In the genomic region with DNA sequence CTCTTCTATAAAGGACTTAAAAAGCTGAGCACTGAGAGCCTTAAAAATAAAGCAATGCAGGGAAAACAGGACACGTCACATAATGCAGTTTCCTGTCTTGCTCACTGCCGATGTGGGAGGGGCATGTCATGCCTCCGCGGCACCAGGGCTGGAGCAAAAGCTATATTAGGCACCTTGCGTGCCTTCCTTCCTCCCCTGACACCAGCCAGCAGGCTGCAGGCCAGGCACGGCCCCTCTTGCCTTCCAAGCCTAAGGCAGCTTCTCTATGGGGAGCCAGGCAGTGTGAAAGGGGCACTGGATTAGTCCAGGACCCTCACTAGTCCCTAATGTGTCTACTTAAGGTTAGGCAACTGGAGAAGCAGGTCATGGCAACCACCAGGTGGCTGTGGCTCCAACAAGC, we compare ENCODE assay signal across 8 cellular contexts. TPM values are rescaled to one million over a fixed set of nuclear protein-coding genes. Genes with fewer than 3 reads are reported as not detected.
A peak's percentile ranks its signal among the peaks of the same experiment; 100 is the strongest.
DNase-seq lines count a peak whose midpoint lies in the region; ATAC-seq and TF ChIP-seq lines count a peak whose summit lies in the region.

No MANE protein-coding gene starts in this region.

- peaks cover 4% of the 10 kb centered on the region for H3K4me1 ChIP-seq in CD4-positive, alpha-beta memory T cell (ENCODE audit: insufficient read depth, low read length)
- H3K4me1 ChIP-seq in uterus, result peaks cover 5 to 22% of the 10 kb centered on the region in 2 donors

- H3K9me3 ChIP-seq in CD4-positive, alpha-beta memory T cell (ENCODE audit: control insufficient read depth in 1 of 2, low read length in 2 of 2), result no peaks in the 10 kb centered on the region
- no peaks in the 10 kb centered on the region for H3K9me3 ChIP-seq in uterus

- H3K36me3 Mint-ChIP-seq in CD4-positive, alpha-beta memory T cell, result no peaks in the 10 kb centered on the region
- H3K36me3 Mint-ChIP-seq in naive B cell (no peaks in the 10 kb centered on the region), WTC11 (no peaks in the 10 kb centered on the region)

- no peak overlapping the region for H3K4me3 ChIP-seq in CD4-positive, alpha-beta memory T cell (ENCODE audit: low read length in 2 of 2)
- no peak overlapping the region for H3K4me3 ChIP-seq in uterus

- H3K27me3 Mint-ChIP-seq in CD4-positive, alpha-beta memory T cell, result no peaks in the 10 kb centered on the region
- H3K27me3 Mint-ChIP-seq in naive B cell (peaks cover 0 to 4% (median 0%) of the 10 kb centered on the region in 3 donors), WTC11 (ENCODE audit: low read depth) (no peaks in the 10 kb centered on the region)

- no peaks in the 10 kb centered on the region for H3K9me3 Mint-ChIP-seq in CD4-positive, alpha-beta memory T cell
- no peaks in the 10 kb centered on the region for H3K9me3 Mint-ChIP-seq in naive B cell
- no peaks in the 10 kb centered on the region for H3K9me3 Mint-ChIP-seq in WTC11

- ATAC-seq in GM21723 (IDR thresholded peaks at IDR 0.05; ENCODE audit: unreplicated experiment) (peak; percentile 59), naive B cell (ENCODE audit: low read depth in 2 of 2) (peak; percentile 75), WTC11 (no peak)

- peak in 4 of 5 donors; percentile 3 to 41 (median 26) for DNase-seq in CD4-positive, alpha-beta memory T cell
- DNase-seq in RPMI7951 (ENCODE audit: low read depth) (peak; percentile 50), naive B cell (peak; percentile 56), uterus (peak; percentile 55 to 71), WTC11 (ENCODE audit: low spot score) (no peak), DMS 273 treated with DMSO at 0.1 percent for 48 hours (lab: John Stamatoyannopoulos, UW) (no peak)

- H3K4me3 Mint-ChIP-seq in CD4-positive, alpha-beta memory T cell, result peak overlapping the region in 4 of 8 donors; percentile 13 to 51 (median 26)
- H3K4me3 Mint-ChIP-seq in naive B cell (peak overlapping the region in 7 of 8 donors; percentile 26 to 83 (median 80)), WTC11 (no peak overlapping the region)

- no peak overlapping the region for H3K27ac ChIP-seq in CD4-positive, alpha-beta memory T cell (ENCODE audit: low read depth, low read length)
- H3K27ac ChIP-seq in angular gyrus (ENCODE audit: low read depth, low read length) (peak overlapping the region; percentile 85), uterus (peak overlapping the region; percentile 78 to 82)

- H3K27ac Mint-ChIP-seq in CD4-positive, alpha-beta memory T cell, result peak overlapping the region in 6 of 7 donors; percentile 2 to 83 (median 50)
- H3K27ac Mint-ChIP-seq in naive B cell (peak overlapping the region in 5 of 6 donors; percentile 65 to 97 (median 78)), WTC11 (no peak overlapping the region)

- no peak for TF ChIP-seq CTCF in uterus (IDR thresholded peaks at IDR 0.05)
- no peak for TF ChIP-seq CTCF in WTC11 (IDR thresholded peaks at IDR 0.05)

- no peaks in the 10 kb centered on the region for H3K36me3 ChIP-seq in CD4-positive, alpha-beta memory T cell (ENCODE audit: insufficient read depth, low read length)
- H3K36me3 ChIP-seq in uterus, result no peaks in the 10 kb centered on the region

- POLR2A ChIA-PET in CD4-positive, alpha-beta memory T cell (lab: Charles Lee; ENCODE audit: partially characterized antibody), result interaction anchor here (0.7 to 3.2 kb wide), 4 partner anchors 26 to 216 kb away, joined by 3 to 13 read pairs (median 3); a partner anchor contains a TSS
- POLR2A ChIA-PET in WTC11 (lab: Charles Lee), result no interaction called here

- intact Hi-C loops in CD4-positive, alpha-beta memory T cell (cut with micrococcal nuclease), result loop anchor here (10.0 kb wide), 1 partner anchor 219 kb away; a partner anchor contains a TSS
- intact Hi-C loops in uterus (cut with DNase I; ENCODE audit: low total_unique reads), result no loop called here

- peaks cover 2 to 19% (median 6%) of the 10 kb centered on the region in 4 donors for H3K4me1 Mint-ChIP-seq in CD4-positive, alpha-beta memory T cell
- H3K4me1 Mint-ChIP-seq in naive B cell, result peaks cover 35 to 66% (median 38%) of the 10 kb centered on the region in 3 donors
- H3K4me1 Mint-ChIP-seq in WTC11, result peaks cover 16% of the 10 kb centered on the region

- H3K27me3 ChIP-seq in CD4-positive, alpha-beta memory T cell (ENCODE audit: insufficient read depth, low read length), result no peaks in the 10 kb centered on the region
- no peaks in the 10 kb centered on the region for H3K27me3 ChIP-seq in uterus

- TF ChIP-seq POLR2A in uterus (IDR thresholded peaks at IDR 0.05), result peak in 1 of 2 donors; percentile 49

- CTCF ChIA-PET in CD4-positive, alpha-beta memory T cell (lab: Charles Lee; ENCODE audit: partially characterized antibody), result interaction anchor here (0.8 to 1.0 kb wide), 3 partner anchors 27 to 146 kb away, joined by 3 read pairs; no protein-coding TSS in a partner anchor
- CTCF ChIA-PET in WTC11 (lab: Charles Lee), result no interaction called here

TF ChIP-seq in WTC11, 78 proteins besides CTCF, POLR2A, EP300 and RAD21 (continues in another document):
- no peak for TF ChIP-seq ZNF219 (CRISPR knock-in tag; IDR thresholded peaks at IDR 0.05; ENCODE audit: borderline replicate concordance)
- no peak for TF ChIP-seq ZNF396 (CRISPR knock-in tag; IDR thresholded peaks at IDR 0.05; ENCODE audit: borderline replicate concordance)
- TF ChIP-seq ELF4 (CRISPR knock-in tag; IDR thresholded peaks at IDR 0.05; ENCODE audit: low read depth), result no peak
- TF ChIP-seq ZNF138 (CRISPR knock-in tag; conservative IDR thresholded peaks at IDR 0.05), result no peak
- TF ChIP-seq, protein P1, sequence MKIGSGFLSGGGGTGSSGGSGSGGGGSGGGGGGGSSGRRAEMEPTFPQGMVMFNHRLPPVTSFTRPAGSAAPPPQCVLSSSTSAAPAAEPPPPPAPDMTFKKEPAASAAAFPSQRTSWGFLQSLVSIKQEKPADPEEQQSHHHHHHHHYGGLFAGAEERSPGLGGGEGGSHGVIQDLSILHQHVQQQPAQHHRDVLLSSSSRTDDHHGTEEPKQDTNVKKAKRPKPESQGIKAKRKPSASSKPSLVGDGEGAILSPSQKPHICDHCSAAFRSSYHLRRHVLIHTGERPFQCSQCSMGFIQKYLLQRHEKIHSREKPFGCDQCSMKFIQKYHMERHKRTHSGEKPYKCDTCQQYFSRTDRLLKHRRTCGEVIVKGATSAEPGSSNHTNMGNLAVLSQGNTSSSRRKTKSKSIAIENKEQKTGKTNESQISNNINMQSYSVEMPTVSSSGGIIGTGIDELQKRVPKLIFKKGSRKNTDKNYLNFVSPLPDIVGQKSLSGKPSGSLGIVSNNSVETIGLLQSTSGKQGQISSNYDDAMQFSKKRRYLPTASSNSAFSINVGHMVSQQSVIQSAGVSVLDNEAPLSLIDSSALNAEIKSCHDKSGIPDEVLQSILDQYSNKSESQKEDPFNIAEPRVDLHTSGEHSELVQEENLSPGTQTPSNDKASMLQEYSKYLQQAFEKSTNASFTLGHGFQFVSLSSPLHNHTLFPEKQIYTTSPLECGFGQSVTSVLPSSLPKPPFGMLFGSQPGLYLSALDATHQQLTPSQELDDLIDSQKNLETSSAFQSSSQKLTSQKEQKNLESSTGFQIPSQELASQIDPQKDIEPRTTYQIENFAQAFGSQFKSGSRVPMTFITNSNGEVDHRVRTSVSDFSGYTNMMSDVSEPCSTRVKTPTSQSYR (CRISPR knock-in tag; IDR thresholded peaks at IDR 0.05), result no peak
- TF ChIP-seq KAT7 (CRISPR knock-in tag; IDR thresholded peaks at IDR 0.05; ENCODE audit: borderline replicate concordance), result no peak
- TF ChIP-seq GABPB1 (CRISPR knock-in tag; IDR thresholded peaks at IDR 0.05), result no peak
- no peak for TF ChIP-seq SMAD3 (CRISPR knock-in tag; IDR thresholded peaks at IDR 0.05; ENCODE audit: borderline replicate concordance)
- TF ChIP-seq, protein P2, sequence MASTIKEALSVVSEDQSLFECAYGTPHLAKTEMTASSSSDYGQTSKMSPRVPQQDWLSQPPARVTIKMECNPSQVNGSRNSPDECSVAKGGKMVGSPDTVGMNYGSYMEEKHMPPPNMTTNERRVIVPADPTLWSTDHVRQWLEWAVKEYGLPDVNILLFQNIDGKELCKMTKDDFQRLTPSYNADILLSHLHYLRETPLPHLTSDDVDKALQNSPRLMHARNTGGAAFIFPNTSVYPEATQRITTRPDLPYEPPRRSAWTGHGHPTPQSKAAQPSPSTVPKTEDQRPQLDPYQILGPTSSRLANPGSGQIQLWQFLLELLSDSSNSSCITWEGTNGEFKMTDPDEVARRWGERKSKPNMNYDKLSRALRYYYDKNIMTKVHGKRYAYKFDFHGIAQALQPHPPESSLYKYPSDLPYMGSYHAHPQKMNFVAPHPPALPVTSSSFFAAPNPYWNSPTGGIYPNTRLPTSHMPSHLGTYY (CRISPR knock-in tag; IDR thresholded peaks at IDR 0.05), result no peak
- TF ChIP-seq, protein P3, sequence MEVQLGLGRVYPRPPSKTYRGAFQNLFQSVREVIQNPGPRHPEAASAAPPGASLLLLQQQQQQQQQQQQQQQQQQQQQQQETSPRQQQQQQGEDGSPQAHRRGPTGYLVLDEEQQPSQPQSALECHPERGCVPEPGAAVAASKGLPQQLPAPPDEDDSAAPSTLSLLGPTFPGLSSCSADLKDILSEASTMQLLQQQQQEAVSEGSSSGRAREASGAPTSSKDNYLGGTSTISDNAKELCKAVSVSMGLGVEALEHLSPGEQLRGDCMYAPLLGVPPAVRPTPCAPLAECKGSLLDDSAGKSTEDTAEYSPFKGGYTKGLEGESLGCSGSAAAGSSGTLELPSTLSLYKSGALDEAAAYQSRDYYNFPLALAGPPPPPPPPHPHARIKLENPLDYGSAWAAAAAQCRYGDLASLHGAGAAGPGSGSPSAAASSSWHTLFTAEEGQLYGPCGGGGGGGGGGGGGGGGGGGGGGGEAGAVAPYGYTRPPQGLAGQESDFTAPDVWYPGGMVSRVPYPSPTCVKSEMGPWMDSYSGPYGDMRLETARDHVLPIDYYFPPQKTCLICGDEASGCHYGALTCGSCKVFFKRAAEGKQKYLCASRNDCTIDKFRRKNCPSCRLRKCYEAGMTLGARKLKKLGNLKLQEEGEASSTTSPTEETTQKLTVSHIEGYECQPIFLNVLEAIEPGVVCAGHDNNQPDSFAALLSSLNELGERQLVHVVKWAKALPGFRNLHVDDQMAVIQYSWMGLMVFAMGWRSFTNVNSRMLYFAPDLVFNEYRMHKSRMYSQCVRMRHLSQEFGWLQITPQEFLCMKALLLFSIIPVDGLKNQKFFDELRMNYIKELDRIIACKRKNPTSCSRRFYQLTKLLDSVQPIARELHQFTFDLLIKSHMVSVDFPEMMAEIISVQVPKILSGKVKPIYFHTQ (CRISPR knock-in tag; IDR thresholded peaks at IDR 0.05), result no peak

RNA-seq across cellular contexts. Expression of a gene that starts 26.3 kb away (rescaled TPM):
- total RNA-seq in CD4-positive, alpha-beta memory T cell, result 10 to 100 TPM; 24.1 to 26.1 TPM
- 10 to 100 TPM; 30.9 to 39.6 TPM for polyA plus RNA-seq in CD4-positive, alpha-beta memory T cell
- total RNA-seq in RPMI7951 (2014; rRNA removed; shearing (Covaris generic)), result 110 and 159 TPM in 2 replicates
- 10 to 100 TPM; 13.6 to 34.5 (median 29.2) TPM for polyA plus RNA-seq in naive B cell (ENCODE audit: low read depth in 6 of 6)
- total RNA-seq in uterus, result 10 to 100 TPM; 22.6 to 71.2 (median 31.5) TPM
- 32.9 to 40.8 TPM (median 35.9 TPM) in 3 replicates for total RNA-seq in WTC11 (2021)

RNA-seq across cellular contexts. Expression of a gene that starts 30.3 kb away (rescaled TPM):
- total RNA-seq in CD4-positive, alpha-beta memory T cell, result 10 to 100 TPM; 77.2 to 82.7 TPM
- polyA plus RNA-seq in CD4-positive, alpha-beta memory T cell, result 10 to 100 TPM; 49.8 to 78.9 TPM
- total RNA-seq in RPMI7951 (2014; rRNA removed; shearing (Covaris generic)), result 80.7 and 97.8 TPM in 2 replicates
- 10 to 100 TPM; 30.3 to 53.9 (median 39.9) TPM for polyA plus RNA-seq in naive B cell (ENCODE audit: low read depth in 6 of 6)
- 10 to 100 TPM in 3 of 4 donors, 1 to 10 TPM in 1; 9.7 to 63.0 (median 36.2) TPM for total RNA-seq in uterus
- 102 to 104 TPM (median 104 TPM) in 3 replicates for total RNA-seq in WTC11 (2021)

Comparison
In these comparisons a context has a peak if more than half of its experiments do, and no peak if none do; other contexts are left out.
1. DNase-seq: peak in CD4-positive, alpha-beta memory T cell (4 of 5), RPMI7951 (single experiment), naive B cell (single experiment) and uterus (2 of 2); none in WTC11 (single experiment) and DMS 273 treated with DMSO at 0.1 percent for 48 hours (single experiment).